ENCODE assay signal across 23 cellular contexts in genomic region chr10:983951-984705, GRCh38. TPM values are rescaled to one million over a fixed set of nuclear protein-coding genes. Genes with fewer than 3 reads are reported as not detected.
DNase-seq lines count a peak whose midpoint lies in the region; ATAC-seq, FAIRE-seq and TF ChIP-seq lines count a peak whose summit lies in the region.
"Had no signal": no experiment of that assay in that cellular context is flagged by ENCODE, and none has a peak within 500 bp of the region (broad histone marks: within the 10 kb centered on the region; RNA-seq: fewer than 3 reads in every experiment).

No MANE protein-coding gene starts in this region.

- no peak for DNase-seq in A549 (ENCODE audit: low read depth in 1 of 2, low spot score in 1 of 2)
- no peak for DNase-seq in HFFc6
- DNase-seq in fibroblast of mammary gland (ENCODE audit: low read depth): peak; percentile 7
- DNase-seq in dedifferentiated amniotic fluid mesenchymal stem cell (ENCODE audit: extremely low spot score): no peak
- no peak for DNase-seq in A673 (ENCODE audit: low spot score)
- DNase-seq: activated CD8-positive, alpha-beta memory T cell treated with anti-CD3 and anti-CD28 coated beads for 24 hours; activated naive CD8-positive, alpha-beta T cell treated with anti-CD3 and anti-CD28 coated beads, Interleukin-2, amount 10 ng/mL, durations not matched to agents 7 days and 5 days; CD8-positive, alpha-beta memory T cell; GOT3; KG1; left ventricle myocardium inferior; naive thymus-derived CD4-positive, alpha-beta T cell; NCI-H2081 treated with DMSO at 0.1 percent for 48 hours; NCI-H526; stimulated activated naive CD8-positive, alpha-beta T cell treated with anti-CD3 and anti-CD28 coated beads, Interleukin-15, Interleukin-2, amounts not matched to agents 100 U/mL and 50 U/mL, for 24 hours had no signal

- no peak overlapping the region for H3K27ac ChIP-seq in A549
- no peak overlapping the region for H3K27ac ChIP-seq in A673 (ENCODE audit: low read depth, low read length, poor library complexity, severe bottlenecking)
- H3K27ac ChIP-seq: HL-60, left ventricle myocardium inferior had no signal

- H3K9me3 ChIP-seq in A549 (peaks cover 26% of the 10 kb centered on the region), mucosa of stomach (ENCODE audit: control insufficient read depth, low read length) (no peaks in the 10 kb centered on the region), A673 (ENCODE audit: low read depth, low read length, poor library complexity, severe bottlenecking) (peaks cover 10% of the 10 kb centered on the region)

- TF ChIP-seq POLR2A in A549 (IDR thresholded peaks at IDR 0.05; ENCODE audit: low read length): no peak

- FAIRE-seq in A549 (lab: Jason Lieb, UNC): peak; percentile 32
- FAIRE-seq: urothelium cell line had no signal

- H3K27ac Mint-ChIP-seq in HFFc6: no peak overlapping the region
- H3K27ac Mint-ChIP-seq: activated naive CD8-positive, alpha-beta T cell treated with anti-CD3 and anti-CD28 coated beads, Interleukin-2, amount 10 ng/mL, durations not matched to agents 7 days and 5 days; CD8-positive, alpha-beta memory T cell; naive thymus-derived CD4-positive, alpha-beta T cell had no signal

- 55% methylated on average over 9 of the region's 9 CpGs for WGBS in A549 (ENCODE audit: missing lambda C conversion rate)

- POLR2A ChIA-PET in A549 (lab: Yijun Ruan, JAX): no interaction called here
- POLR2A ChIA-PET in A673 (lab: Charles Lee; ENCODE audit: low non-redundant PET): no interaction called here

- CTCF ChIA-PET in A549 (lab: Yijun Ruan, JAX): interaction anchor here (1.8 kb wide), 1 partner anchor 11 kb away, joined by 5 read pairs; no protein-coding TSS in a partner anchor
- CTCF ChIA-PET in A673 (lab: Charles Lee): no interaction called here

- no peak for TF ChIP-seq RAD21 in A549 (conservative IDR thresholded peaks at IDR 0.05 in 1 of 2, IDR thresholded peaks at IDR 0.05 in 1 of 2)

- H3K27me3 Mint-ChIP-seq in HFFc6 (ENCODE audit: insufficient read depth): peaks cover 2% of the 10 kb centered on the region; the same call in 1 of the 2 replicates
- H3K27me3 Mint-ChIP-seq: activated naive CD8-positive, alpha-beta T cell treated with anti-CD3 and anti-CD28 coated beads, Interleukin-2, amount 10 ng/mL, durations not matched to agents 7 days and 5 days; CD8-positive, alpha-beta memory T cell; central memory CD8-positive, alpha-beta T cell; naive thymus-derived CD4-positive, alpha-beta T cell had no signal

- ATAC-seq in A549 (no peak), GM19395 (IDR thresholded peaks at IDR 0.05; ENCODE audit: unreplicated experiment) (no peak), GM21526 (IDR thresholded peaks at IDR 0.05; ENCODE audit: low FRiP score, unreplicated experiment) (no peak)
- ATAC-seq: activated CD4-positive, CD25-positive, alpha-beta regulatory T cell treated with anti-CD3 and anti-CD28 coated beads, Interleukin-2, amount 50 U/mL, for 24 hours; naive thymus-derived CD4-positive, alpha-beta T cell; stimulated activated naive CD8-positive, alpha-beta T cell treated with anti-CD3 and anti-CD28 coated beads, Interleukin-15, Interleukin-2, amounts not matched to agents 100 U/mL and 50 U/mL, for 24 hours had no signal

- H3K36me3 Mint-ChIP-seq in HFFc6 (ENCODE audit: low read depth): peaks cover 47% of the 10 kb centered on the region

- no peak for TF ChIP-seq EP300 in A549 (IDR thresholded peaks at IDR 0.05)

- peak overlapping the region; percentile 20 for H3K9ac ChIP-seq in mucosa of stomach (ENCODE audit: low read length)

- H3K27me3 ChIP-seq in mucosa of stomach (ENCODE audit: control insufficient read depth, insufficient read depth, low read length): no peaks in the 10 kb centered on the region
- H3K27me3 ChIP-seq in A673 (replicated peaks; ENCODE audit: insufficient read depth, low read depth, low read length, poor library complexity): no peaks in the 10 kb centered on the region

- peaks cover 40% of the 10 kb centered on the region for H3K4me1 Mint-ChIP-seq in HFFc6 (ENCODE audit: low read depth)

- TF ChIP-seq CTCF in A549 (IDR thresholded peaks at IDR 0.05) (no peak), HFFc6 (IDR thresholded peaks at IDR 0.05) (no peak), fibroblast of mammary gland (conservative IDR thresholded peaks at IDR 0.05; ENCODE audit: control insufficient read depth, insufficient read depth, low read depth, low read length) (no peak), A673 (conservative IDR thresholded peaks at IDR 0.05; ENCODE audit: low read depth, low read length) (no peak)

- H3K9me3 Mint-ChIP-seq in HFFc6: peaks cover 31% of the 10 kb centered on the region

- H3K36me3 ChIP-seq in mucosa of stomach (ENCODE audit: control insufficient read depth, insufficient read depth, low read length) (no peaks in the 10 kb centered on the region), A673 (ENCODE audit: insufficient read depth, low read length, poor library complexity, severe bottlenecking) (no peaks in the 10 kb centered on the region)

- intact Hi-C loops in A673 (cut with micrococcal nuclease; ENCODE audit: unreplicated experiment): no loop called here

- H3K4me2 ChIP-seq in A549: no peak overlapping the region

- H3K4me1 ChIP-seq in A549 (peaks cover 15% of the 10 kb centered on the region), mucosa of stomach (ENCODE audit: control insufficient read depth, insufficient read depth, low read length) (peaks cover 42% of the 10 kb centered on the region), A673 (ENCODE audit: insufficient read depth, low read length, poor library complexity, severe bottlenecking) (peaks cover 7% of the 10 kb centered on the region)

- peak overlapping the region; percentile 11; the same call in 1 of the 2 replicates for H3K4me3 Mint-ChIP-seq in HFFc6
- H3K4me3 Mint-ChIP-seq: activated naive CD8-positive, alpha-beta T cell treated with anti-CD3 and anti-CD28 coated beads, Interleukin-2, amount 10 ng/mL, durations not matched to agents 7 days and 5 days; central memory CD8-positive, alpha-beta T cell; naive thymus-derived CD4-positive, alpha-beta T cell had no signal

- BruUV-seq in A673 (replicated peaks; lab: Mats Ljungman, UMichigan): no TSS peak

- H3K4me3 ChIP-seq in A549 (no peak overlapping the region), fibroblast of mammary gland (ENCODE audit: control insufficient read depth, low read depth, low read length) (no peak overlapping the region), mucosa of stomach (ENCODE audit: low read length) (no peak overlapping the region), A673 (ENCODE audit: low read depth, low read length, poor library complexity, severe bottlenecking) (no peak overlapping the region)
- H3K4me3 ChIP-seq: left ventricle myocardium inferior had no signal

TF ChIP-seq in A549, 52 proteins besides CTCF, POLR2A, EP300 and RAD21:
- no peak for TF ChIP-seq HEYL (CRISPR knock-in tag; IDR thresholded peaks at IDR 0.05)
- TF ChIP-seq TFCP2L1 (CRISPR knock-in tag; IDR thresholded peaks at IDR 0.05): no peak

RNA-seq across cellular contexts. Expression of gene GTPBP4, which starts 4.1 kb away (rescaled TPM):
- polyA plus RNA-seq in A549 (2011; rRNA removed) (60.7 and 104 TPM in 2 replicates), A549 (2017; fragmentation: RNase III; extraction: RNeasy Plus Mini Kit Qiagen cat#74134 plus additional on column Dnase treatment) (67.8 to 79.5 TPM (median 75.2 TPM) in 3 replicates)
- polyA plus RNA-seq in A549 (2012; cell fraction: cytosol; rRNA removed): 28.3 and 43.8 TPM in 2 replicates
- polyA plus RNA-seq in A549 (2012; cell fraction: nucleus; rRNA removed): 41.6 and 66.0 TPM in 2 replicates
- 60.5 and 73.4 TPM in 2 replicates for polyA minus RNA-seq in A549 (2011; rRNA and poly(A)+ RNA removed)
- 10 to 100 TPM; 60.2 to 80.3 (median 68.3) TPM for total RNA-seq in HFFc6 (2021; fragmentation: NEBNext Ultra II Directional; extraction: Animal tissue kit (Norgen Biotek cat#: 25700))
- total RNA-seq in A673 (2021): 137 and 163 TPM in 2 replicates

RNA-seq across cellular contexts. Expression of gene IDI2, which starts 41.5 kb away (rescaled TPM):
- polyA plus RNA-seq in A549 (2011; rRNA removed) (not detected in 2 replicates), A549 (2017; fragmentation: RNase III; extraction: RNeasy Plus Mini Kit Qiagen cat#74134 plus additional on column Dnase treatment) (not detected in 3 replicates)
- polyA plus RNA-seq in A549 (2012; cell fraction: cytosol; rRNA removed): not detected in 2 replicates
- polyA plus RNA-seq in A549 (2012; cell fraction: nucleus; rRNA removed): not detected in 2 replicates
- polyA minus RNA-seq in A549 (2011; rRNA and poly(A)+ RNA removed): not detected in 2 replicates
- not detected for total RNA-seq in HFFc6 (2021; fragmentation: NEBNext Ultra II Directional; extraction: Animal tissue kit (Norgen Biotek cat#: 25700))
- total RNA-seq in A673 (2021): not detected in 2 replicates
- total RNA-seq: activated naive CD8-positive, alpha-beta T cell treated with anti-CD3 and anti-CD28 coated beads, Interleukin-2, amount 10 ng/mL, durations not matched to agents 7 days and 5 days; CD8-positive, alpha-beta memory T cell; G401; naive thymus-derived CD4-positive, alpha-beta T cell had no signal
- polyA plus RNA-seq: CD8-positive, alpha-beta memory T cell; naive thymus-derived CD4-positive, alpha-beta T cell had no signal

RNA-seq across cellular contexts. Expression of gene LARP4B, which starts 52.6 kb away (rescaled TPM):
- 53.7 and 54.2 TPM in 2 replicates for polyA plus RNA-seq in A549 (2011; rRNA removed)
- 25.0 and 26.9 TPM in 2 replicates for polyA plus RNA-seq in A549 (2012; cell fraction: cytosol; rRNA removed)
- polyA plus RNA-seq in A549 (2012; cell fraction: nucleus; rRNA removed): 47.2 and 60.8 TPM in 2 replicates
- polyA plus RNA-seq in A549 (2017; fragmentation: RNase III; extraction: RNeasy Plus Mini Kit Qiagen cat#74134 plus additional on column Dnase treatment): 25.5 to 26.9 TPM (median 26.4 TPM) in 3 replicates
- polyA minus RNA-seq in A549 (2011; rRNA and poly(A)+ RNA removed): 102 and 103 TPM in 2 replicates
- 10 to 100 TPM; 81.5 to 88.1 (median 83.5) TPM for total RNA-seq in HFFc6 (2021; fragmentation: NEBNext Ultra II Directional; extraction: Animal tissue kit (Norgen Biotek cat#: 25700))
- total RNA-seq in A673 (2021): 101 and 104 TPM in 2 replicates
